ENCODE assay signal across 13 cellular contexts in the genomic region with DNA sequence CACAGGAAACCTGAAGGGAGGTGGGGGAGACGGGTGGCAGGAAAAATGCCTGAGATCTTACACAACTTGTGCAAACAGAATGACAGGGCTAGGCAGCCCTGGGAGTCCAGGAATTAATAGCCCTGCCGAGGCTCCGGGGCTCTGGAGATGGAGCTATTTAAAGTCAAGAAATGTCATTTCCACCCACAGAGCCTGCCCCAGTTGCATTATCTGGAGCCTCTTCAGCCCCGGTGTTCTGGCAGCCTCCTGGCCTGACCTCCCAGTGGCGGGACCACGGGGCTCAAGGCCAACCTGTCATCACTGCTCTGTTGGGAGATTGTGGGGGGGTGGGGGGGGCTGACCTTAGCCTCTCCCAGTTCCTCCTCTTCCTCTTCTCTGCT. TPM values are rescaled to one million over a fixed set of nuclear protein-coding genes. Genes with fewer than 3 reads are reported as not detected.
DNase-seq lines count a peak whose midpoint lies in the region; ATAC-seq, FAIRE-seq and TF ChIP-seq lines count a peak whose summit lies in the region.
"Had no signal": no experiment of that assay in that cellular context is flagged by ENCODE, and none has a peak within 500 bp of the region (broad histone marks: within the 10 kb centered on the region; RNA-seq: fewer than 3 reads in every experiment).

No MANE protein-coding gene starts in this region.

- H3K27ac ChIP-seq in K562 (ENCODE audit: extremely low read depth, low read depth, low read length) (no peak overlapping the region), tibial artery (peak overlapping the region; percentile 70 to 93)
- H3K27ac ChIP-seq: VCaP had no signal

- peaks cover 20% of the 10 kb centered on the region for H3K27me3 Mint-ChIP-seq in activated naive CD8-positive, alpha-beta T cell treated with anti-CD3 and anti-CD28 coated beads, Interleukin-2, amount 50 U/mL, for 24 hours

- H2AFZ ChIP-seq in K562 (ENCODE audit: low read depth, low read length) = no peak overlapping the region

- H3K36me3 Mint-ChIP-seq in activated naive CD8-positive, alpha-beta T cell treated with anti-CD3 and anti-CD28 coated beads, Interleukin-2, amount 50 U/mL, for 24 hours (ENCODE audit: low read depth) = no peaks in the 10 kb centered on the region

- DNase-seq in HuH-7.5 (ENCODE audit: low spot score) (peak; percentile 73), K562 (ENCODE audit: extremely low read depth in 1 of 4, low spot score in 3 of 4) (peak in 2 of 4 experiments; percentile 36 to 37), iris pigment epithelial cell (ENCODE audit: low read depth) (peak; percentile 55), tibial artery (peak; percentile 38 to 77), NCI-H446 (lab: John Stamatoyannopoulos, UW) (no peak), foreskin melanocyte (no peak)
- no peak for DNase-seq in activated naive CD8-positive, alpha-beta T cell treated with anti-CD3 and anti-CD28 coated beads, Interleukin-2, amount 50 U/mL, for 24 hours
- DNase-seq: activated T-cell treated with anti-CD3 and anti-CD28 coated beads, Interleukin-2, amount 50 U/mL, for 24 hours; DMS53; NCI-H1694 had no signal

- no peak overlapping the region for H3K4me3 Mint-ChIP-seq in activated naive CD8-positive, alpha-beta T cell treated with anti-CD3 and anti-CD28 coated beads, Interleukin-2, amount 50 U/mL, for 24 hours
- H3K4me3 Mint-ChIP-seq: activated T-cell treated with anti-CD3 and anti-CD28 coated beads, Interleukin-2, amount 50 U/mL, for 24 hours had no signal

- H3K9ac ChIP-seq in K562 (ENCODE audit: insufficient read depth in 1 of 2, low read depth in 2 of 2, low read length in 2 of 2) = no peak overlapping the region

- no peaks in the 10 kb centered on the region for H3K4me1 Mint-ChIP-seq in activated naive CD8-positive, alpha-beta T cell treated with anti-CD3 and anti-CD28 coated beads, Interleukin-2, amount 50 U/mL, for 24 hours

- H3K4me1 ChIP-seq in K562 (replicated peaks in 1 of 2; ENCODE audit: control insufficient read depth in 2 of 2, insufficient read depth in 2 of 2, low read length in 2 of 2) (peaks cover 10 to 37% of the 10 kb centered on the region in 2 experiments; a peak in 4 of 5 replicates), tibial artery (peaks cover 0 to 57% (median 36%) of the 10 kb centered on the region in 4 donors)

- H3K79me2 ChIP-seq in K562 (ENCODE audit: control insufficient read depth, insufficient read depth, low read length) = no peaks in the 10 kb centered on the region

- 8% methylated on average over 6 of the region's 6 CpGs for WGBS in K562 (ENCODE audit: insufficient coverage, low coverage, missing lambda C conversion rate)

- H3K9me3 Mint-ChIP-seq in activated naive CD8-positive, alpha-beta T cell treated with anti-CD3 and anti-CD28 coated beads, Interleukin-2, amount 50 U/mL, for 24 hours = no peaks in the 10 kb centered on the region
- H3K9me3 Mint-ChIP-seq: activated T-cell treated with anti-CD3 and anti-CD28 coated beads, Interleukin-2, amount 50 U/mL, for 24 hours had no signal

- POLR2A ChIA-PET in K562 (lab: Yijun Ruan, JAX) = interaction anchor here (0.9 kb wide), 1 partner anchor 74 kb away, joined by 4 read pairs; the partner anchor contains the start of gene ZNF76

- in situ Hi-C loops in K562 (cut with MboI) = no loop called here

- ATAC-seq in K562 (peak; percentile 45), GM19397 (IDR thresholded peaks at IDR 0.05; ENCODE audit: unreplicated experiment) (no peak)
- ATAC-seq in activated naive CD8-positive, alpha-beta T cell treated with anti-CD3 and anti-CD28 coated beads, Interleukin-2, amount 50 U/mL, for 24 hours = no peak

- no peak for TF ChIP-seq POLR2A in K562 (conservative IDR thresholded peaks at IDR 0.05)

- no peak overlapping the region; the same call in 1 of the 2 replicates for H3K4me2 ChIP-seq in K562 (ENCODE audit: insufficient read depth, low read length)

- no peaks in the 10 kb centered on the region for H3K36me3 ChIP-seq in K562 (ENCODE audit: control insufficient read depth, insufficient read depth, low read length)
- no peaks in the 10 kb centered on the region for H3K36me3 ChIP-seq in tibial artery

- intact Hi-C loops in K562 (cut with micrococcal nuclease) = no loop called here
- intact Hi-C loops in tibial artery (cut with DNase I; ENCODE audit: low total_unique reads) = no loop called here

- H3K9me3 ChIP-seq in K562 (replicated peaks; ENCODE audit: control insufficient read depth, insufficient read depth, low read depth, low read length) = no peaks in the 10 kb centered on the region
- H3K9me3 ChIP-seq in tibial artery = no peaks in the 10 kb centered on the region

- TF ChIP-seq CTCF in K562 (IDR thresholded peaks at IDR 0.05 in 2 of 3, conservative IDR thresholded peaks at IDR 0.05 in 1 of 3; ENCODE audit: insufficient read depth in 2 of 3, low read depth in 1 of 3, low read length in 3 of 3) (no peak), tibial artery (IDR thresholded peaks at IDR 0.05) (no peak)

- H4K20me1 ChIP-seq in K562 (replicated peaks; ENCODE audit: control insufficient read depth, insufficient read depth, low read length) = no peaks in the 10 kb centered on the region

- H3K27ac Mint-ChIP-seq in activated naive CD8-positive, alpha-beta T cell treated with anti-CD3 and anti-CD28 coated beads, Interleukin-2, amount 50 U/mL, for 24 hours = no peak overlapping the region
- H3K27ac Mint-ChIP-seq: activated T-cell treated with anti-CD3 and anti-CD28 coated beads, Interleukin-2, amount 50 U/mL, for 24 hours had no signal

- peaks cover 9 to 16% of the 10 kb centered on the region in 2 experiments; a peak in 3 of 5 replicates for H3K27me3 ChIP-seq in K562 (ENCODE audit: control insufficient read depth in 2 of 2, insufficient read depth in 2 of 2, low read length in 2 of 2)
- H3K27me3 ChIP-seq in tibial artery = no peaks in the 10 kb centered on the region

- no peak for TF ChIP-seq EP300 in K562 (IDR thresholded peaks at IDR 0.05; ENCODE audit: low read length)

- H3K9me1 ChIP-seq in K562 (ENCODE audit: control insufficient read depth, insufficient read depth, low read length) = no peaks in the 10 kb centered on the region

- no peak for FAIRE-seq in K562 (lab: Jason Lieb, UNC)

- CTCF ChIA-PET in K562 (lab: Yijun Ruan, JAX; ENCODE audit: low intra/inter-chr PET ratio) = no interaction called here

- no TSS peak for BruUV-seq in K562 (replicated peaks; lab: Mats Ljungman, UMichigan)

- H3K4me3 ChIP-seq in K562 (no peak overlapping the region), tibial artery (no peak overlapping the region)

- TF ChIP-seq RAD21 in K562 (CRISPR knock-in tag; conservative IDR thresholded peaks at IDR 0.05 in 1 of 2, IDR thresholded peaks at IDR 0.05 in 1 of 2) = no peak

RNA-seq across cellular contexts. Expression of gene SCUBE3, which starts 28.5 kb away (rescaled TPM):
- total RNA-seq in K562 (2011; cell fraction: chromatin; rRNA removed; ENCODE audit: low replicate concordance) = not detected in 2 replicates
- not detected in 2 replicates for total RNA-seq in K562 (2011; cell fraction: nucleolus; rRNA removed)
- not detected in 2 replicates for total RNA-seq in K562 (2011; cell fraction: nucleoplasm; rRNA removed)
- not detected in 2 replicates for total RNA-seq in K562 (2014; rRNA removed)
- not detected in 2 replicates for total RNA-seq in K562 (2014; rRNA removed; fragmentation: Illumina TruSeq; extraction: Trizol)
- not detected in 2 replicates for total RNA-seq in K562 (2015; rRNA removed; fragmentation: Illumina TruSeq; extraction: Trizol)
- 0.02 TPM in 1 of 2 replicates, not detected in the other for total RNA-seq in K562 (2021)
- not detected in 2 replicates for polyA plus RNA-seq in K562 (2011; rRNA removed)
- polyA plus RNA-seq in K562 (2011; cell fraction: cytosol; rRNA removed) = not detected in 2 replicates
- not detected in 2 replicates for polyA plus RNA-seq in K562 (2011; cell fraction: nucleus; rRNA removed)
- 0.08 and 0.19 TPM in 2 replicates for polyA plus RNA-seq in K562 (2012)
- not detected in 2 replicates for polyA plus RNA-seq in K562 (2014; fragmentation: Illumina TruSeq; extraction: Trizol)
- polyA plus RNA-seq in K562 (2014; fragmentation: Nextera tagmentation; extraction: Ambion mirVana) = under 1 TPM; 0.01 to 0.11 TPM
- polyA plus RNA-seq in K562 (2014; rRNA removed) = not detected in 2 replicates
- polyA minus RNA-seq in K562 (2011; rRNA and poly(A)+ RNA removed) = not detected in 2 replicates
- polyA minus RNA-seq in K562 (2011; cell fraction: cytosol; rRNA and poly(A)+ RNA removed) = not detected in 2 replicates
- not detected in 2 replicates for polyA minus RNA-seq in K562 (2011; cell fraction: nucleus; rRNA and poly(A)+ RNA removed)
- total RNA-seq: HT-29 had no signal

RNA-seq across cellular contexts. Expression of gene TCP11, which starts 44.2 kb away (rescaled TPM):
- total RNA-seq in K562 (2011; cell fraction: chromatin; rRNA removed; ENCODE audit: low replicate concordance) = not detected in 2 replicates
- total RNA-seq in K562 (2011; cell fraction: nucleolus; rRNA removed) = not detected in 2 replicates
- not detected in 2 replicates for total RNA-seq in K562 (2011; cell fraction: nucleoplasm; rRNA removed)
- total RNA-seq in K562 (2014; rRNA removed) = not detected in 2 replicates
- total RNA-seq in K562 (2014; rRNA removed; fragmentation: Illumina TruSeq; extraction: Trizol) = not detected in 2 replicates
- total RNA-seq in K562 (2015; rRNA removed; fragmentation: Illumina TruSeq; extraction: Trizol) = not detected in 2 replicates
- not detected in 2 replicates for total RNA-seq in K562 (2021)
- polyA plus RNA-seq in K562 (2011; rRNA removed) = not detected in 2 replicates
- 0.15 TPM in 1 of 2 replicates, not detected in the other for polyA plus RNA-seq in K562 (2011; cell fraction: cytosol; rRNA removed)
- polyA plus RNA-seq in K562 (2011; cell fraction: nucleus; rRNA removed) = not detected in 2 replicates
- polyA plus RNA-seq in K562 (2012) = not detected in 2 replicates
- not detected in 2 replicates for polyA plus RNA-seq in K562 (2014; fragmentation: Illumina TruSeq; extraction: Trizol)
- polyA plus RNA-seq in K562 (2014; fragmentation: Nextera tagmentation; extraction: Ambion mirVana) = not detected
- polyA plus RNA-seq in K562 (2014; rRNA removed) = not detected in 2 replicates
- 0.18 TPM in 1 of 2 replicates, not detected in the other for polyA minus RNA-seq in K562 (2011; rRNA and poly(A)+ RNA removed)
- polyA minus RNA-seq in K562 (2011; cell fraction: cytosol; rRNA and poly(A)+ RNA removed) = not detected in 2 replicates
- not detected in 2 replicates for polyA minus RNA-seq in K562 (2011; cell fraction: nucleus; rRNA and poly(A)+ RNA removed)
- total RNA-seq: HT-29 had no signal

Comparison
In these comparisons a context has a peak if more than half of its experiments do, and no peak if none do; other contexts are left out.
1. DNase-seq: peak in HuH-7.5 (single experiment), iris pigment epithelial cell (single experiment) and tibial artery (2 of 2); none in NCI-H446 (0 of 2), foreskin melanocyte (single experiment) and activated naive CD8-positive, alpha-beta T cell treated with anti-CD3 and anti-CD28 coated beads, Interleukin-2, amount 50 U/mL, for 24 hours (single experiment).